In genomic region chr5:2111569-2112105, GRCh38 we compare ENCODE assay signal across 32 cellular contexts.
"Had no signal": no experiment of that assay in that cellular context is flagged by ENCODE, and none has a peak within 500 bp of the region (broad histone marks: within the 10 kb centered on the region; RNA-seq: fewer than 3 reads in every experiment).

No MANE protein-coding gene starts in this region.

- H3K27ac ChIP-seq: ascending aorta, cardiac muscle cell, epithelial cell of prostate, gastrocnemius medialis, hepatocyte, ovary, psoas muscle, thyroid gland, upper lobe of right lung, VCaP had no signal

- H3K27me3 Mint-ChIP-seq: activated naive CD4-positive, alpha-beta T cell treated with anti-CD3 and anti-CD28 coated beads, Interleukin-2, amount 10 ng/mL, durations not matched to agents 7 days and 5 days; activated naive CD8-positive, alpha-beta T cell treated with anti-CD3 and anti-CD28 coated beads, Interleukin-2, amount 10 ng/mL, durations not matched to agents 7 days and 5 days; stimulated activated memory B cell treated with anti-CD40 and anti-IgM and Interleukin-4, amounts not matched to agents 10 μg/mL and 1 μg/mL and 100 μg/mL, for 72 hours had no signal

- H3K4me3 ChIP-seq: ascending aorta, cardiac muscle cell, gastrocnemius medialis, hepatocyte, mucosa of descending colon, ovary, psoas muscle, smooth muscle cell, thyroid gland, upper lobe of right lung had no signal

- DNase-seq: activated CD4-positive, alpha-beta T cell treated with anti-CD3 and anti-CD28 coated beads for 48 hours; activated CD4-positive, alpha-beta T cell treated with anti-CD3 and anti-CD28 coated beads, Interleukin-2, amount 50 U/mL, for 48 hours; activated CD8-positive, alpha-beta memory T cell treated with anti-CD3 and anti-CD28 coated beads, Interleukin-2, amount 50 U/mL, for 4 hours; activated gamma-delta T cell; activated naive CD4-positive, alpha-beta T cell treated with anti-CD3 and anti-CD28 coated beads, Interleukin-2, amount 10 ng/mL, durations not matched to agents 7 days and 5 days; activated naive CD8-positive, alpha-beta T cell treated with anti-CD3 and anti-CD28 coated beads, Interleukin-2, amount 10 ng/mL, durations not matched to agents 7 days and 5 days; activated T-cell treated with anti-CD3 and anti-CD28 coated beads, Interleukin-2, amount 50 U/mL, for 24 hours; cortex of kidney; effector CD4-positive, alpha-beta T cell; gastrocnemius medialis; islet precursor cell; left ventricle myocardium superior; mucosa of descending colon; ovary; psoas muscle; stimulated activated CD4-positive, alpha-beta T cell treated with anti-CD3 and anti-CD28 coated beads, Interleukin-1b, Interleukin-23, amount 100 ng/mL, for 48 hours; stimulated activated CD4-positive, alpha-beta T cell treated with anti-CD3 and anti-CD28 coated beads, Interleukin-4, amount 100 ng/mL, for 4 hours; stimulated activated CD8-positive, alpha-beta memory T cell treated with anti-CD3 and anti-CD28 coated beads, Interleukin-4, amount 100 ng/mL, for 48 hours; stimulated activated naive CD8-positive, alpha-beta T cell treated with anti-CD3 and anti-CD28 coated beads, Interleukin-15, amount 100 ng/mL, for 72 hours; substantia nigra; thyroid gland; upper lobe of right lung had no signal

- H3K27me3 ChIP-seq: ascending aorta, cardiac muscle cell, gastrocnemius medialis, hepatocyte, ovary, thyroid gland, upper lobe of right lung had no signal

- H3K4me1 ChIP-seq: ascending aorta, gastrocnemius medialis, psoas muscle, thyroid gland, upper lobe of right lung had no signal

- H3K9me3 Mint-ChIP-seq: activated naive CD4-positive, alpha-beta T cell treated with anti-CD3 and anti-CD28 coated beads, Interleukin-2, amount 10 ng/mL, durations not matched to agents 7 days and 5 days; activated naive CD8-positive, alpha-beta T cell treated with anti-CD3 and anti-CD28 coated beads, Interleukin-2, amount 10 ng/mL, durations not matched to agents 7 days and 5 days; stimulated activated memory B cell treated with anti-CD40 and anti-IgM and Interleukin-4, amounts not matched to agents 10 μg/mL and 1 μg/mL and 100 μg/mL, for 72 hours; stimulated activated naive CD8-positive, alpha-beta T cell treated with anti-CD3 and anti-CD28 coated beads, Interleukin-15, amount 100 ng/mL, for 72 hours had no signal

- H3K4me1 Mint-ChIP-seq: activated naive CD4-positive, alpha-beta T cell treated with anti-CD3 and anti-CD28 coated beads, Interleukin-2, amount 10 ng/mL, durations not matched to agents 7 days and 5 days; activated naive CD8-positive, alpha-beta T cell treated with anti-CD3 and anti-CD28 coated beads, Interleukin-2, amount 10 ng/mL, durations not matched to agents 7 days and 5 days; nephron; stimulated activated memory B cell treated with anti-CD40 and anti-IgM and Interleukin-4, amounts not matched to agents 10 μg/mL and 1 μg/mL and 100 μg/mL, for 72 hours; stimulated activated naive CD8-positive, alpha-beta T cell treated with anti-CD3 and anti-CD28 coated beads, Interleukin-15, amount 100 ng/mL, for 72 hours had no signal

- H3K27ac Mint-ChIP-seq: activated naive CD4-positive, alpha-beta T cell treated with anti-CD3 and anti-CD28 coated beads, Interleukin-2, amount 10 ng/mL, durations not matched to agents 7 days and 5 days; activated naive CD8-positive, alpha-beta T cell treated with anti-CD3 and anti-CD28 coated beads, Interleukin-2, amount 10 ng/mL, durations not matched to agents 7 days and 5 days; activated T-cell treated with anti-CD3 and anti-CD28 coated beads, Interleukin-2, amount 50 U/mL, for 24 hours; nephron; stimulated activated memory B cell treated with anti-CD40 and anti-IgM and Interleukin-4, amounts not matched to agents 10 μg/mL and 1 μg/mL and 100 μg/mL, for 72 hours; stimulated activated naive CD8-positive, alpha-beta T cell treated with anti-CD3 and anti-CD28 coated beads, Interleukin-15, amount 100 ng/mL, for 72 hours had no signal

- H3K36me3 Mint-ChIP-seq: activated naive CD4-positive, alpha-beta T cell treated with anti-CD3 and anti-CD28 coated beads, Interleukin-2, amount 10 ng/mL, durations not matched to agents 7 days and 5 days; activated naive CD8-positive, alpha-beta T cell treated with anti-CD3 and anti-CD28 coated beads, Interleukin-2, amount 10 ng/mL, durations not matched to agents 7 days and 5 days; brain; stimulated activated memory B cell treated with anti-CD40 and anti-IgM and Interleukin-4, amounts not matched to agents 10 μg/mL and 1 μg/mL and 100 μg/mL, for 72 hours had no signal

- H3K4me3 Mint-ChIP-seq: activated naive CD4-positive, alpha-beta T cell treated with anti-CD3 and anti-CD28 coated beads, Interleukin-2, amount 10 ng/mL, durations not matched to agents 7 days and 5 days; activated naive CD8-positive, alpha-beta T cell treated with anti-CD3 and anti-CD28 coated beads, Interleukin-2, amount 10 ng/mL, durations not matched to agents 7 days and 5 days; activated T-cell treated with anti-CD3 and anti-CD28 coated beads, Interleukin-2, amount 50 U/mL, for 24 hours; nephron; stimulated activated memory B cell treated with anti-CD40 and anti-IgM and Interleukin-4, amounts not matched to agents 10 μg/mL and 1 μg/mL and 100 μg/mL, for 72 hours; stimulated activated naive CD8-positive, alpha-beta T cell treated with anti-CD3 and anti-CD28 coated beads, Interleukin-15, amount 100 ng/mL, for 72 hours had no signal

- ATAC-seq: activated CD4-positive, CD25-positive, alpha-beta regulatory T cell treated with anti-CD3 and anti-CD28 coated beads, Interleukin-2, amount 50 U/mL, for 24 hours; gastrocnemius medialis; left ventricle myocardium superior; mucosa of descending colon; psoas muscle; stimulated activated naive CD8-positive, alpha-beta T cell treated with anti-CD3 and anti-CD28 coated beads, Interleukin-15, amount 100 ng/mL, for 72 hours had no signal

- H3K36me3 ChIP-seq: ascending aorta, cardiac muscle cell, gastrocnemius medialis, ovary, thyroid gland, upper lobe of right lung had no signal

- H3K9me3 ChIP-seq: mucosa of descending colon, ovary, psoas muscle, thyroid gland had no signal
